ENCODE assay signal across 22 cellular contexts in genomic region chrX:10414106-10414824, GRCh38.
"Had no signal": no experiment of that assay in that cellular context is flagged by ENCODE, and none has a peak within 500 bp of the region (broad histone marks: within the 10 kb centered on the region; RNA-seq: fewer than 3 reads in every experiment).

No MANE protein-coding gene starts in this region.

- H3K27me3 Mint-ChIP-seq: activated naive CD8-positive, alpha-beta T cell treated with anti-CD3 and anti-CD28 coated beads, Interleukin-2, amount 50 U/mL, for 24 hours; naive thymus-derived CD8-positive, alpha-beta T cell; T-helper 17 cell had no signal

- H3K9me3 Mint-ChIP-seq: activated naive CD8-positive, alpha-beta T cell treated with anti-CD3 and anti-CD28 coated beads, Interleukin-2, amount 50 U/mL, for 24 hours; activated T-cell treated with anti-CD3 and anti-CD28 coated beads, Interleukin-2, amount 50 U/mL, for 72 hours had no signal

- H3K27me3 ChIP-seq: foreskin keratinocyte, left lung, ovary, upper lobe of right lung had no signal

- H3K36me3 ChIP-seq: left lung, ovary, prostate gland, upper lobe of right lung had no signal

- H3K4me3 Mint-ChIP-seq: activated naive CD8-positive, alpha-beta T cell treated with anti-CD3 and anti-CD28 coated beads, Interleukin-2, amount 50 U/mL, for 24 hours; activated T-cell treated with anti-CD3 and anti-CD28 coated beads, Interleukin-2, amount 50 U/mL, for 72 hours; brain; naive thymus-derived CD8-positive, alpha-beta T cell; T-helper 17 cell had no signal

- FAIRE-seq: kidney had no signal

- H3K36me3 Mint-ChIP-seq: brain; naive thymus-derived CD8-positive, alpha-beta T cell had no signal

- H3K27ac Mint-ChIP-seq: activated naive CD8-positive, alpha-beta T cell treated with anti-CD3 and anti-CD28 coated beads, Interleukin-2, amount 50 U/mL, for 24 hours; activated T-cell treated with anti-CD3 and anti-CD28 coated beads, Interleukin-2, amount 50 U/mL, for 72 hours; naive thymus-derived CD8-positive, alpha-beta T cell; T-helper 17 cell had no signal

- H3K27ac ChIP-seq: foreskin keratinocyte, left lung, ovary, prostate gland, upper lobe of right lung had no signal

- H3K4me1 Mint-ChIP-seq: activated naive CD8-positive, alpha-beta T cell treated with anti-CD3 and anti-CD28 coated beads, Interleukin-2, amount 50 U/mL, for 24 hours; naive thymus-derived CD8-positive, alpha-beta T cell; T-helper 17 cell had no signal

- DNase-seq: activated CD4-positive, alpha-beta T cell treated with anti-CD3 and anti-CD28 coated beads for 4 hours; activated CD4-positive, alpha-beta T cell treated with anti-CD3 and anti-CD28 coated beads, Interleukin-2, amount 50 U/mL, for 48 hours; activated CD4-positive, CD25-positive, alpha-beta regulatory T cell; activated effector memory CD4-positive, alpha-beta T cell treated with Interleukin-2 at 50 U/mL for 16 hours; activated naive CD4-positive, alpha-beta T cell treated with anti-CD3 and anti-CD28 coated beads, Interleukin-2, amount 50 U/mL, for 16 hours; activated naive CD8-positive, alpha-beta T cell treated with anti-CD3 and anti-CD28 coated beads, Interleukin-2, amount 50 U/mL, for 24 hours; activated T-cell treated with anti-CD3 and anti-CD28 coated beads, Interleukin-2, amount 50 U/mL, for 72 hours; anterior cingulate cortex; caudate nucleus; effector memory CD4-positive, alpha-beta T cell; kidney; left lung; naive thymus-derived CD8-positive, alpha-beta T cell; ovary; stimulated activated CD4-positive, alpha-beta T cell treated with anti-CD3 and anti-CD28 coated beads, Interleukin-2, amount 100 ng/mL, for 48 hours; stimulated activated naive CD8-positive, alpha-beta T cell treated with anti-CD3 and anti-CD28 coated beads, Interleukin-15, Interleukin-2, amounts not matched to agents 100 U/mL and 50 U/mL, for 24 hours; T-helper 17 cell; upper lobe of right lung had no signal

- H3K9me3 ChIP-seq: left lung, ovary, prostate gland, upper lobe of right lung had no signal

- H3K4me3 ChIP-seq: left lung, lung, ovary, prostate gland, upper lobe of right lung had no signal

- H3K4me1 ChIP-seq: foreskin keratinocyte, left lung, prostate gland, upper lobe of right lung had no signal

- ATAC-seq: activated naive CD8-positive, alpha-beta T cell treated with anti-CD3 and anti-CD28 coated beads, Interleukin-2, amount 50 U/mL, for 24 hours; activated T-cell treated with anti-CD3 and anti-CD28 coated beads, Interleukin-2, amount 50 U/mL, for 72 hours; foreskin keratinocyte; left lung; naive thymus-derived CD8-positive, alpha-beta T cell; stimulated activated naive CD8-positive, alpha-beta T cell treated with anti-CD3 and anti-CD28 coated beads, Interleukin-15, Interleukin-2, amounts not matched to agents 100 U/mL and 50 U/mL, for 24 hours; T-helper 17 cell; upper lobe of right lung had no signal
